Comparison of ENCODE assay signal across 24 cellular contexts in the genomic region with DNA sequence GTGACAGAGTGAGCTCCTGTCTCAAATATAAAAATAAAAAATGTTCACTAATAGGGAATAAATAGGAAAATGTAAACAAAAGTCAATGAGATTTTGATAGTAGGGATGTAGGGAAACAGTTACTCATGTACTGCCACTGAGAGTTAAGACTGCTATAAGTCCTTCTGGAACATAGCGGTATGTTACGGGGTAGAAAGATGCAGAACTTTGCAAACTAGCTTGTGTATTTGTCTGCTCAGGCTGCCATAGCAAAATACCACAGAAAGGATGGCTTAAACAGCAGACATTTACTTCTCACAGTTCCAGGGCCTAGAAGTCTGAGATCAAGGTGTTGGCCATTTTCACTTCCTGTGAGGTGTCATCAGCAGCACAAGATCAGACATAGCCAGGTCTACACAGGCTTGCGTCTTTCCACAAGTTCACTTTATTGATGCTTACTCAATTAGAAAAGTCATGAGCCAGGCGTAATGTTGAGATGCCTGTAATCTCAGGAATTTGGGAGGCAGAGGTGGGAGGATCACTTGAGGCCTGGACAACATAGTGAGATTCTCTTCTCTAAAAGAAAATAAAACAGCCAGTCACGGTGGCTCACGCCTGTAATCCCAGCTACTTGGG. TPM values are rescaled to one million over a fixed set of nuclear protein-coding genes. Genes with fewer than 3 reads are reported as not detected.
"Had no signal": no experiment of that assay in that cellular context is flagged by ENCODE, and none has a peak within 500 bp of the region (broad histone marks: within the 10 kb centered on the region; RNA-seq: fewer than 3 reads in every experiment).

No MANE protein-coding gene starts in this region.

- H3K36me3 Mint-ChIP-seq: activated naive CD8-positive, alpha-beta T cell; T-cell had no signal

- DNase-seq: activated CD4-positive, alpha-beta T cell treated with anti-CD3 and anti-CD28 coated beads, Interleukin-2, amount 50 U/mL, for 1 hour; activated CD4-positive, CD25-positive, alpha-beta regulatory T cell; activated gamma-delta T cell; activated T-cell treated with anti-CD3 and anti-CD28 coated beads, Interleukin-2, amount 50 U/mL, for 4 hours; dermis blood vessel endothelial cell; effector memory CD8-positive, alpha-beta T cell; foreskin melanocyte; glutamatergic neuron; hypothalamus; islet precursor cell; midbrain; nucleus accumbens; posterior cingulate gyrus; retina; stimulated activated naive CD4-positive, alpha-beta T cell; T-cell; T-helper 9 cell had no signal

- ATAC-seq: activated T-cell treated with anti-CD3 and anti-CD28 coated beads, Interleukin-2, amount 50 U/mL, for 4 hours; effector memory CD8-positive, alpha-beta T cell; left lobe of liver; SK-N-SH treated with all-trans-retinoic acid at 6 μM for 48 hours; T-cell had no signal

- H3K4me1 Mint-ChIP-seq: T-cell had no signal

- H3K27ac Mint-ChIP-seq: activated naive CD8-positive, alpha-beta T cell; effector memory CD8-positive, alpha-beta T cell; nephron; T-cell had no signal

- H3K4me3 Mint-ChIP-seq: activated naive CD8-positive, alpha-beta T cell; activated T-cell treated with anti-CD3 and anti-CD28 coated beads, Interleukin-2, amount 50 U/mL, for 4 hours; effector memory CD8-positive, alpha-beta T cell; nephron; T-cell had no signal

- H3K27me3 Mint-ChIP-seq: activated naive CD8-positive, alpha-beta T cell had no signal

- H3K4me3 ChIP-seq: lung had no signal

- H3K9me3 Mint-ChIP-seq: activated T-cell treated with anti-CD3 and anti-CD28 coated beads, Interleukin-2, amount 50 U/mL, for 4 hours; effector memory CD8-positive, alpha-beta T cell; nephron; T-cell had no signal

RNA-seq across cellular contexts. Expression of gene TXNDC2, which starts 8.8 kb away (rescaled TPM):
- total RNA-seq: activated T-cell treated with anti-CD3 and anti-CD28 coated beads, Interleukin-2, amount 50 U/mL, for 4 hours; cardiac septum; dermis blood vessel endothelial cell; fibroblast of lung; left lobe of liver; T-cell had no signal
